Comparison of ENCODE assay signal across 35 cellular contexts in genomic region chr18:63947051-63947790, GRCh38. TPM values are rescaled to one million over a fixed set of nuclear protein-coding genes. Genes with fewer than 3 reads are reported as not detected.
"Had no signal": no experiment of that assay in that cellular context is flagged by ENCODE, and none has a peak within 500 bp of the region (broad histone marks: within the 10 kb centered on the region; RNA-seq: fewer than 3 reads in every experiment).

No MANE protein-coding gene starts in this region.

- H3K4me3 ChIP-seq: Peyer's patch had no signal

- H3K27ac Mint-ChIP-seq: activated CD8-positive, alpha-beta T cell treated with anti-CD3 and anti-CD28 coated beads, Interleukin-2, amount 10 ng/mL, durations not matched to agents 7 days and 5 days; activated naive CD4-positive, alpha-beta T cell treated with anti-CD3 and anti-CD28 coated beads, Interleukin-2, amount 10 ng/mL, durations not matched to agents 7 days and 5 days; activated naive CD8-positive, alpha-beta T cell; activated naive CD8-positive, alpha-beta T cell treated with anti-CD3 and anti-CD28 coated beads, Interleukin-2, amount 50 U/mL, for 24 hours; activated T-helper 1 cell treated with anti-CD3 and anti-CD28 coated beads, Interleukin-12 subunit alpha, Interleukin-12 subunit beta, Interleukin-2, Interleukin-4 antibody, amounts not matched to agents 30 ng/mL and 10 ng/mL and 1 ng/mL, durations not matched to agents 14 hours and 24 hours and 36 hours had no signal

- H3K4me3 Mint-ChIP-seq: activated CD8-positive, alpha-beta T cell treated with anti-CD3 and anti-CD28 coated beads, Interleukin-2, amount 10 ng/mL, durations not matched to agents 7 days and 5 days; activated naive CD4-positive, alpha-beta T cell treated with anti-CD3 and anti-CD28 coated beads, Interleukin-2, amount 10 ng/mL, durations not matched to agents 7 days and 5 days; activated naive CD8-positive, alpha-beta T cell had no signal

- H3K36me3 ChIP-seq: Peyer's patch, WERI-Rb-1 had no signal

- H3K9me3 ChIP-seq: Peyer's patch had no signal

- ATAC-seq: activated CD8-positive, alpha-beta T cell treated with anti-CD3 and anti-CD28 coated beads, Interleukin-2, amount 10 ng/mL, durations not matched to agents 7 days and 5 days; activated naive CD8-positive, alpha-beta T cell treated with anti-CD3 and anti-CD28 coated beads, Interleukin-2, amount 50 U/mL, for 24 hours; PC-3 had no signal

- H3K27me3 ChIP-seq: Peyer's patch had no signal

- H3K9me3 Mint-ChIP-seq: activated naive CD4-positive, alpha-beta T cell treated with anti-CD3 and anti-CD28 coated beads, Interleukin-2, amount 10 ng/mL, durations not matched to agents 7 days and 5 days had no signal

- DNase-seq: activated CD4-positive, alpha-beta T cell treated with anti-CD3 and anti-CD28 coated beads for 1 hour; activated CD4-positive, alpha-beta T cell treated with anti-CD3 and anti-CD28 coated beads for 48 hours; activated CD4-positive, alpha-beta T cell treated with anti-CD3 and anti-CD28 coated beads, Interleukin-2, amount 50 U/mL, for 48 hours; activated CD4-positive, CD25-positive, alpha-beta regulatory T cell; activated CD8-positive, alpha-beta memory T cell treated with anti-CD3 and anti-CD28 coated beads, Interleukin-2, amount 50 U/mL, for 4 hours; activated CD8-positive, alpha-beta T cell treated with anti-CD3 and anti-CD28 coated beads, Interleukin-2, amount 10 ng/mL, durations not matched to agents 7 days and 5 days; activated effector memory CD4-positive, alpha-beta T cell treated with Interleukin-2 at 50 U/mL for 16 hours; activated naive CD4-positive, alpha-beta T cell treated with anti-CD3 and anti-CD28 coated beads, Interleukin-2, amount 10 ng/mL, durations not matched to agents 7 days and 5 days; activated naive CD8-positive, alpha-beta T cell treated with anti-CD3 and anti-CD28 coated beads, Interleukin-2, amount 50 U/mL, for 24 hours; activated T-cell treated with anti-CD3 and anti-CD28 coated beads for 4 hours; anterior cingulate cortex; Karpas-422; KBM-7; NCI-H1105; NCI-H1417 treated with DMSO at 0.1 percent for 48 hours; NCI-H187 treated with DMSO at 0.1 percent for 48 hours; NCI-H2081; NCI-H345; NCI-H524 treated with DMSO at 0.1 percent for 48 hours; NK-92 treated with Interleukin-12 subunit alpha and Interleukin-12 subunit beta, amount 100 ng/mL, for 24 hours; PC-3; Peyer's patch; RPMI8226; SHP77 treated with DMSO at 0.1 percent for 48 hours; SW 1271; T-helper 1 cell; T-helper 2 cell; T-helper 9 cell; WERI-Rb-1 had no signal

- H3K27ac ChIP-seq: Peyer's patch, WERI-Rb-1 had no signal

- H3K36me3 Mint-ChIP-seq: activated naive CD4-positive, alpha-beta T cell treated with anti-CD3 and anti-CD28 coated beads, Interleukin-2, amount 10 ng/mL, durations not matched to agents 7 days and 5 days had no signal

RNA-seq across cellular contexts. Expression of gene HMSD, which starts 1.9 kb away (rescaled TPM):
- total RNA-seq: MCF 10A, Peyer's patch, SK-MEL-5 had no signal

RNA-seq across cellular contexts. Expression of gene SERPINB10, which starts 39.5 kb away (rescaled TPM):
- total RNA-seq: activated CD8-positive, alpha-beta T cell treated with anti-CD3 and anti-CD28 coated beads, Interleukin-2, amount 10 ng/mL, durations not matched to agents 7 days and 5 days; activated T-helper 1 cell treated with anti-CD3 and anti-CD28 coated beads, Interleukin-12 subunit alpha, Interleukin-12 subunit beta, Interleukin-2, Interleukin-4 antibody, amounts not matched to agents 30 ng/mL and 10 ng/mL and 1 ng/mL, durations not matched to agents 14 hours and 24 hours and 36 hours; cardiac septum; MCF 10A; NCI-H460; PC-3; Peyer's patch had no signal

RNA-seq across cellular contexts. Expression of gene SERPINB2, which starts 59.7 kb away (rescaled TPM):
- total RNA-seq: activated CD8-positive, alpha-beta T cell treated with anti-CD3 and anti-CD28 coated beads, Interleukin-2, amount 10 ng/mL, durations not matched to agents 7 days and 5 days; activated T-helper 1 cell treated with anti-CD3 and anti-CD28 coated beads, Interleukin-12 subunit alpha, Interleukin-12 subunit beta, Interleukin-2, Interleukin-4 antibody, amounts not matched to agents 30 ng/mL and 10 ng/mL and 1 ng/mL, durations not matched to agents 14 hours and 24 hours and 36 hours; cardiac septum; Peyer's patch; SK-MEL-5 had no signal
